ENCODE assay signal across 14 cellular contexts in genomic region chr17:80682372-80682771, GRCh38.
"Had no signal": no experiment of that assay in that cellular context is flagged by ENCODE, and none has a peak within 500 bp of the region (broad histone marks: within the 10 kb centered on the region; RNA-seq: fewer than 3 reads in every experiment).

No MANE protein-coding gene starts in this region.

- H3K36me3 ChIP-seq: cardiac muscle cell, neutrophil, uterus had no signal

- H3K9me3 ChIP-seq: neutrophil, tibial nerve, uterus had no signal

- H3K9me3 Mint-ChIP-seq: endodermal cell; natural killer cell; stimulated activated memory B cell treated with anti-CD40 and anti-IgM and Interleukin-4, amounts not matched to agents 10 μg/mL and 1 μg/mL and 100 μg/mL, for 72 hours had no signal

- ATAC-seq: left ventricle myocardium superior; natural killer cell; stimulated activated memory B cell treated with anti-CD40 and anti-IgM and Interleukin-4, amounts not matched to agents 10 μg/mL and 1 μg/mL and 100 μg/mL, for 72 hours had no signal

- H3K27ac ChIP-seq: cardiac muscle cell, neutrophil, tibial nerve, uterus had no signal

- H3K27me3 ChIP-seq: cardiac muscle cell, dorsolateral prefrontal cortex, neutrophil, tibial nerve, uterus had no signal

- H3K4me3 Mint-ChIP-seq: endodermal cell; natural killer cell; stimulated activated memory B cell treated with anti-CD40 and anti-IgM and Interleukin-4, amounts not matched to agents 10 μg/mL and 1 μg/mL and 100 μg/mL, for 72 hours had no signal

- H3K27me3 Mint-ChIP-seq: stimulated activated memory B cell treated with anti-CD40 and anti-IgM and Interleukin-4, amounts not matched to agents 10 μg/mL and 1 μg/mL and 100 μg/mL, for 72 hours had no signal

- H3K4me1 ChIP-seq: tibial nerve, uterus had no signal

- H3K36me3 Mint-ChIP-seq: natural killer cell had no signal

- H3K27ac Mint-ChIP-seq: endodermal cell; natural killer cell; stimulated activated memory B cell treated with anti-CD40 and anti-IgM and Interleukin-4, amounts not matched to agents 10 μg/mL and 1 μg/mL and 100 μg/mL, for 72 hours had no signal

- H3K4me3 ChIP-seq: cardiac muscle cell, dorsolateral prefrontal cortex, tibial nerve, uterus had no signal

- DNase-seq: activated CD4-positive, alpha-beta T cell treated with anti-CD3 and anti-CD28 coated beads, Interleukin-2, amount 50 U/mL, for 48 hours; activated T-cell treated with anti-CD3 and anti-CD28 coated beads, Interleukin-2, amount 50 U/mL, for 48 hours; dorsolateral prefrontal cortex; endodermal cell; left ventricle myocardium superior; mesenchymal stem cell; natural killer cell; retina; stimulated activated CD4-positive, alpha-beta T cell treated with anti-CD3 and anti-CD28 coated beads, Interleukin-12 subunit alpha, Interleukin-12 subunit beta, amount 100 ng/mL, for 4 hours had no signal
